In genomic region chr16:88383401-88384221, GRCh38 we compare ENCODE assay signal across 8 cellular contexts. TPM values are rescaled to one million over a fixed set of nuclear protein-coding genes. Genes with fewer than 3 reads are reported as not detected.
DNase-seq lines count a peak whose midpoint lies in the region; ATAC-seq and TF ChIP-seq lines count a peak whose summit lies in the region.

No MANE protein-coding gene starts in this region.

- peak in 2 of 3 donors; percentile 50 to 60 for TF ChIP-seq CTCF in breast epithelium (IDR thresholded peaks at IDR 0.05)
- peak; percentile 21 for TF ChIP-seq CTCF in liver (IDR thresholded peaks at IDR 0.05; ENCODE audit: low read depth, low read length, missing input control)
- peak; percentile 14 to 57 (median 46) for TF ChIP-seq CTCF in tibial nerve (IDR thresholded peaks at IDR 0.05)
- TF ChIP-seq CTCF in lower leg skin (IDR thresholded peaks at IDR 0.05): no peak

- TF ChIP-seq POLR2A in breast epithelium (IDR thresholded peaks at IDR 0.05): no peak
- TF ChIP-seq POLR2A in tibial nerve (IDR thresholded peaks at IDR 0.05): no peak
- TF ChIP-seq POLR2A in lower leg skin (IDR thresholded peaks at IDR 0.05): no peak

- H3K9me3 ChIP-seq in breast epithelium: no peaks in the 10 kb centered on the region
- no peaks in the 10 kb centered on the region for H3K9me3 ChIP-seq in liver (ENCODE audit: control insufficient read depth in 4 of 4, low read length in 3 of 4)
- H3K9me3 ChIP-seq in tibial nerve: no peaks in the 10 kb centered on the region

- H3K36me3 ChIP-seq in breast epithelium (no peaks in the 10 kb centered on the region), liver (ENCODE audit: control insufficient read depth in 4 of 4, insufficient read depth in 3 of 4, low read depth in 1 of 4, low read length in 3 of 4) (no peaks in the 10 kb centered on the region), tibial nerve (no peaks in the 10 kb centered on the region)

- 1% methylated on average over 94 of the region's 94 CpGs for WGBS in liver
- 1% methylated on average over 29 to 38 of the region's 94 CpGs for WGBS in tibial nerve, 2 donors
- WGBS in lower leg skin, 2 donors: 0 to 2% methylated on average over 16 to 24 of the region's 94 CpGs

- H3K4me3 ChIP-seq in breast epithelium: peak overlapping the region; percentile 44 to 83 (median 54)
- peak overlapping the region in 1 of 3 donors; percentile 44 for H3K4me3 ChIP-seq in liver (ENCODE audit: low read depth in 1 of 3, low read length in 3 of 3)
- H3K4me3 ChIP-seq in tibial nerve: peak overlapping the region; percentile 8 to 50 (median 24)
- H3K4me3 ChIP-seq in lower leg skin (ENCODE audit: low read depth, poor library complexity, severe bottlenecking): no peak overlapping the region

- H3K27me3 ChIP-seq in breast epithelium (no peaks in the 10 kb centered on the region), liver (ENCODE audit: control insufficient read depth in 4 of 4, insufficient read depth in 4 of 4, low read length in 3 of 4) (peaks cover 0 to 6% (median 3%) of the 10 kb centered on the region in 4 donors), tibial nerve (peaks cover 0 to 34% of the 10 kb centered on the region in 2 donors)

- H3K9ac ChIP-seq in liver (ENCODE audit: low read depth in 1 of 2, low read length in 2 of 2): no peak overlapping the region

- no peak for TF ChIP-seq RAD21 in liver (IDR thresholded peaks at IDR 0.05)

- DNase-seq in activated naive CD4-positive, alpha-beta T cell treated with Interleukin-2 at 50 U/mL for 16 hours: peak; percentile 9
- no peak for DNase-seq in activated naive CD4-positive, alpha-beta T cell (lab: John Stamatoyannopoulos, UW)
- no peak for DNase-seq in breast epithelium (ENCODE audit: low spot score in 2 of 2)
- no peak for DNase-seq in tibial nerve (ENCODE audit: low spot score in 2 of 2)
- DNase-seq in lower leg skin (ENCODE audit: low spot score in 2 of 2): no peak
- DNase-seq in GDM1 (lab: John Stamatoyannopoulos, UW): no peak

- peaks cover 3 to 15% of the 10 kb centered on the region in 2 donors for H3K4me1 ChIP-seq in breast epithelium
- H3K4me1 ChIP-seq in liver (ENCODE audit: control insufficient read depth in 4 of 4, insufficient read depth in 4 of 4, low read length in 3 of 4): peaks cover 0 to 15% (median 2%) of the 10 kb centered on the region in 4 donors
- H3K4me1 ChIP-seq in tibial nerve: peaks cover 0 to 37% (median 8%) of the 10 kb centered on the region in 4 donors

- no peak for TF ChIP-seq EP300 in tibial nerve (IDR thresholded peaks at IDR 0.05)

- H3K27ac ChIP-seq in breast epithelium (peak overlapping the region; percentile 42 to 52), liver (ENCODE audit: low read depth in 1 of 2, low read length in 2 of 2) (no peak overlapping the region), tibial nerve (peak overlapping the region in 1 of 4 donors; percentile 58)

- no peak for ATAC-seq in GM21515 (IDR thresholded peaks at IDR 0.05; ENCODE audit: unreplicated experiment)

- intact Hi-C loops in breast epithelium (cut with DNase I; ENCODE audit: low total_unique reads): no loop called here
- intact Hi-C loops in lower leg skin (cut with DNase I; ENCODE audit: low total_unique reads): no loop called here

TF ChIP-seq in liver, 16 proteins besides CTCF, POLR2A, EP300 and RAD21:
- TF ChIP-seq HNF4G (IDR thresholded peaks at IDR 0.05): no peak
- TF ChIP-seq JUND (IDR thresholded peaks at IDR 0.05): no peak
- no peak for TF ChIP-seq GABPA (IDR thresholded peaks at IDR 0.05 in 1 of 2, conservative IDR thresholded peaks at IDR 0.05 in 1 of 2)
- TF ChIP-seq FOXA1 (IDR thresholded peaks at IDR 0.05): no peak
- no peak for TF ChIP-seq ATF3 (IDR thresholded peaks at IDR 0.05)
- TF ChIP-seq YY1 (IDR thresholded peaks at IDR 0.05): no peak
- TF ChIP-seq TAF1 (conservative IDR thresholded peaks at IDR 0.05): no peak
- TF ChIP-seq REST (IDR thresholded peaks at IDR 0.05): no peak
- no peak for TF ChIP-seq FOXA2 (IDR thresholded peaks at IDR 0.05)
- no peak for TF ChIP-seq HNF4A (conservative IDR thresholded peaks at IDR 0.05)
- TF ChIP-seq EGR1 (IDR thresholded peaks at IDR 0.05; ENCODE audit: low read depth in 2 of 2): no peak
- TF ChIP-seq, protein P1, sequence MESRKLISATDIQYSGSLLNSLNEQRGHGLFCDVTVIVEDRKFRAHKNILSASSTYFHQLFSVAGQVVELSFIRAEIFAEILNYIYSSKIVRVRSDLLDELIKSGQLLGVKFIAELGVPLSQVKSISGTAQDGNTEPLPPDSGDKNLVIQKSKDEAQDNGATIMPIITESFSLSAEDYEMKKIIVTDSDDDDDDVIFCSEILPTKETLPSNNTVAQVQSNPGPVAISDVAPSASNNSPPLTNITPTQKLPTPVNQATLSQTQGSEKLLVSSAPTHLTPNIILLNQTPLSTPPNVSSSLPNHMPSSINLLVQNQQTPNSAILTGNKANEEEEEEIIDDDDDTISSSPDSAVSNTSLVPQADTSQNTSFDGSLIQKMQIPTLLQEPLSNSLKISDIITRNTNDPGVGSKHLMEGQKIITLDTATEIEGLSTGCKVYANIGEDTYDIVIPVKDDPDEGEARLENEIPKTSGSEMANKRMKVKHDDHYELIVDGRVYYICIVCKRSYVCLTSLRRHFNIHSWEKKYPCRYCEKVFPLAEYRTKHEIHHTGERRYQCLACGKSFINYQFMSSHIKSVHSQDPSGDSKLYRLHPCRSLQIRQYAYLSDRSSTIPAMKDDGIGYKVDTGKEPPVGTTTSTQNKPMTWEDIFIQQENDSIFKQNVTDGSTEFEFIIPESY (IDR thresholded peaks at IDR 0.05): no peak
TF ChIP-seq in liver: peak in this region for 0.

RNA-seq across cellular contexts. Expression of gene ZNF469, which starts 0.9 kb away (rescaled TPM):
- total RNA-seq in breast epithelium: 1 to 10 TPM in 1 of 3 donors, under 1 TPM in 2; 0.80 to 1.5 (median 0.98) TPM
- total RNA-seq in liver: under 1 TPM; 0.42 to 0.50 TPM
- polyA plus RNA-seq in liver: under 1 TPM; 0.04 to 0.30 TPM
- total RNA-seq in tibial nerve: 1 to 10 TPM in 3 of 4 donors, under 1 TPM in 1; 0.87 to 1.8 (median 1.1) TPM
- under 1 TPM; 0.17 to 0.49 (median 0.40) TPM for total RNA-seq in lower leg skin

Comparison
In these comparisons a context has a peak if more than half of its experiments do, and no peak if none do; other contexts are left out.
1. H3K27ac ChIP-seq: peak in breast epithelium (2 of 2); none in liver (0 of 2).
2. CTCF ChIP-seq: peak in breast epithelium (2 of 3), liver (single experiment) and tibial nerve (5 of 5); none in lower leg skin (0 of 3).